ENCODE assay signal across 11 cellular contexts in genomic region chr17:10120113-10120485, GRCh38.
DNase-seq lines count a peak whose midpoint lies in the region; ATAC-seq and TF ChIP-seq lines count a peak whose summit lies in the region.
"Had no signal": no experiment of that assay in that cellular context is flagged by ENCODE, and none has a peak within 500 bp of the region (broad histone marks: within the 10 kb centered on the region; RNA-seq: fewer than 3 reads in every experiment).

No MANE protein-coding gene starts in this region.

- CTCF ChIA-PET in activated CD8-positive, alpha-beta T cell treated with anti-CD3 and anti-CD28 coated beads for 36 hours (lab: Charles Lee) = interaction anchor here (1.2 to 1.5 kb wide), 2 partner anchors 9 to 106 kb away, joined by 3 read pairs; no protein-coding TSS in a partner anchor

- peak overlapping the region; percentile 25 for H3K27ac Mint-ChIP-seq in activated CD8-positive, alpha-beta T cell treated with anti-CD3 and anti-CD28 coated beads for 36 hours
- peak overlapping the region; percentile 82 to 87 for H3K27ac Mint-ChIP-seq in natural killer cell treated with Interleukin-12 subunit alpha and Interleukin-12 subunit beta and Interleukin-15 and Interleukin-18, amount 100 ng/mL, for 72 hours

- in situ Hi-C loops in KBM-7 (cut with MboI; ENCODE audit: low pct_unique_long_range_greater_than_20kb, low sequenced_read_pairs) = no loop called here

- POLR2A ChIA-PET in activated CD8-positive, alpha-beta T cell treated with anti-CD3 and anti-CD28 coated beads for 36 hours (lab: Charles Lee) = no interaction called here

- DNase-seq in CD1c-positive myeloid dendritic cell (ENCODE audit: extremely low spot score) (peak; percentile 68), KBM-7 (peak; percentile 54), DMS153 treated with DMSO at 0.1 percent for 48 hours (lab: John Stamatoyannopoulos, UW; ENCODE audit: unreplicated experiment) (no peak)
- DNase-seq in activated CD8-positive, alpha-beta T cell treated with anti-CD3 and anti-CD28 coated beads for 36 hours = no peak
- DNase-seq in natural killer cell treated with Interleukin-12 subunit alpha and Interleukin-12 subunit beta and Interleukin-15 and Interleukin-18, amount 100 ng/mL, for 72 hours (ENCODE audit: low spot score) = no peak
- DNase-seq: activated CD4-positive, alpha-beta T cell treated with anti-CD3 and anti-CD28 coated beads, Interleukin-2, amount 50 U/mL, for 4 hours; NCI-H1048 had no signal

- TF ChIP-seq CTCF in activated CD8-positive, alpha-beta T cell treated with anti-CD3 and anti-CD28 coated beads for 36 hours (IDR thresholded peaks at IDR 0.05) = no peak

- H3K27me3 Mint-ChIP-seq in activated CD8-positive, alpha-beta T cell treated with anti-CD3 and anti-CD28 coated beads for 36 hours = no peaks in the 10 kb centered on the region
- H3K27me3 Mint-ChIP-seq in natural killer cell treated with Interleukin-12 subunit alpha and Interleukin-12 subunit beta and Interleukin-15 and Interleukin-18, amount 100 ng/mL, for 72 hours = no peaks in the 10 kb centered on the region

- no peaks in the 10 kb centered on the region for H3K36me3 Mint-ChIP-seq in activated CD8-positive, alpha-beta T cell treated with anti-CD3 and anti-CD28 coated beads for 36 hours (ENCODE audit: low read depth)
- H3K36me3 Mint-ChIP-seq in natural killer cell treated with Interleukin-12 subunit alpha and Interleukin-12 subunit beta and Interleukin-15 and Interleukin-18, amount 100 ng/mL, for 72 hours = no peaks in the 10 kb centered on the region

- no peak overlapping the region for H3K4me3 Mint-ChIP-seq in activated CD8-positive, alpha-beta T cell treated with anti-CD3 and anti-CD28 coated beads for 36 hours
- peak overlapping the region; percentile 78 for H3K4me3 Mint-ChIP-seq in natural killer cell treated with Interleukin-12 subunit alpha and Interleukin-12 subunit beta and Interleukin-15 and Interleukin-18, amount 100 ng/mL, for 72 hours

- no peak for ATAC-seq in activated CD8-positive, alpha-beta T cell treated with anti-CD3 and anti-CD28 coated beads for 36 hours
- ATAC-seq in natural killer cell treated with Interleukin-12 subunit alpha and Interleukin-12 subunit beta and Interleukin-15 and Interleukin-18, amount 100 ng/mL, for 72 hours = no peak
- ATAC-seq in HG03565 (IDR thresholded peaks at IDR 0.05; ENCODE audit: unreplicated experiment) (no peak), GM19452 (IDR thresholded peaks at IDR 0.05; ENCODE audit: unreplicated experiment) (no peak), HG03039 (IDR thresholded peaks at IDR 0.05; ENCODE audit: unreplicated experiment) (no peak)
- ATAC-seq: SK-N-SH treated with all-trans-retinoic acid at 6 μM for 48 hours had no signal

- no peaks in the 10 kb centered on the region for H3K9me3 Mint-ChIP-seq in activated CD8-positive, alpha-beta T cell treated with anti-CD3 and anti-CD28 coated beads for 36 hours
- no peaks in the 10 kb centered on the region for H3K9me3 Mint-ChIP-seq in natural killer cell treated with Interleukin-12 subunit alpha and Interleukin-12 subunit beta and Interleukin-15 and Interleukin-18, amount 100 ng/mL, for 72 hours

- intact Hi-C loops in activated CD8-positive, alpha-beta T cell treated with anti-CD3 and anti-CD28 coated beads for 36 hours (cut with micrococcal nuclease) = loop anchor here (10.0 kb wide), 1 partner anchor 45 kb away; no protein-coding TSS in a partner anchor

- peaks cover 62% of the 10 kb centered on the region for H3K4me1 Mint-ChIP-seq in activated CD8-positive, alpha-beta T cell treated with anti-CD3 and anti-CD28 coated beads for 36 hours (ENCODE audit: low read depth)
- H3K4me1 Mint-ChIP-seq in natural killer cell treated with Interleukin-12 subunit alpha and Interleukin-12 subunit beta and Interleukin-15 and Interleukin-18, amount 100 ng/mL, for 72 hours (ENCODE audit: low read depth in 2 of 2) = peaks cover 63 to 69% of the 10 kb centered on the region in 2 donors

Comparison
In these comparisons a context has a peak if more than half of its experiments do, and no peak if none do; other contexts are left out.
1. DNase-seq: peak in CD1c-positive myeloid dendritic cell (single experiment) and KBM-7 (single experiment); none in activated CD8-positive, alpha-beta T cell treated with anti-CD3 and anti-CD28 coated beads for 36 hours (single experiment), natural killer cell treated with Interleukin-12 subunit alpha and Interleukin-12 subunit beta and Interleukin-15 and Interleukin-18, amount 100 ng/mL, for 72 hours (single experiment) and DMS153 treated with DMSO at 0.1 percent for 48 hours (single experiment).